ENCODE assay signal across 8 cellular contexts in the genomic region with DNA sequence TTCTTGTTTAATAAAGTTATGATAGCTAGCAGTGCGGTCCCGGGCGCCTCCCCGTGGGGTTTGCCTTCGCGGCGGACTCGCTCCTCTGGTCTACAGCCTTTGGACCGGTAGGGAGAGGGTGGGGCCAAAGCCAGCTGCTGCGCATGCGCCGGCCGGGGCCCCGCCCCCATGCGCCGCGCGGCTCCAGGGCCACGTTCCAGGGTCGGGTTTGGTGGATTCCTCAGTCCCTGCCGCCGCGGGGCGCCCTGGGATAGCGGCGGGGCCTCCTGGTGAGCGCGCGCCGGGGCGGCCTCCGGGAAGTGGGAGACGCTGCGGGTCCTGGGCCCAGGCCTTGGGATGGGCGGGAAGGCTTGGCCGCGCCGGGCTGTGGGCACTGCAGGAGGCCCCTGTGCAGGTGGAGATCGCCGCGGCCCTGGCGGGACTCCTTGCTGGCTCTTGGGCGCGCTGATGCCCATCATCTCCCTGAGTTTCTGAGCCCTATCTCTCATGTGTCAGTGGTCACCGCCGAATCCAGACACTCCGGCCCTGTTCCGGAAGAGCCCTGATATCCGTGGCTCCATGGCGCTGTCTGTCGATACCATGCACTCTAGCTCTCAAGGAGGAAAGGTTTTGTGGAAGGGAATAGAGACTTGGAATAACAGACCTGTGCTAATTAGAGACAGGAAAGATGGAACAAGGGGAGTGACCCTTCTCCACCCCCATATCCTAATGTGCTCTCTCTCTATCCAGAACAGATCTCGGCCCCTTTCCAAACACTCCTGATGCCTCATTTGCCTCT. TPM values are rescaled to one million over a fixed set of nuclear protein-coding genes. Genes with fewer than 3 reads are reported as not detected.
DNase-seq lines count a peak whose midpoint lies in the region; ATAC-seq and TF ChIP-seq lines count a peak whose summit lies in the region.

A gene (plus strand): TSS at position 163 of the 778 bp plus-strand sequence. CDS start 599 bp downstream, at position 762.

- peaks cover 20 to 30% (median 27%) of the 10 kb centered on the region in 3 donors for H3K36me3 Mint-ChIP-seq in immature natural killer cell

- H3K4me1 Mint-ChIP-seq in immature natural killer cell, result peaks cover 20 to 53% of the 10 kb centered on the region in 2 donors

- H3K4me3 Mint-ChIP-seq in immature natural killer cell, result peak within 1 kb of the TSS; percentile 87 to 98 (median 91)

- no peaks in the 10 kb centered on the region for H3K27me3 ChIP-seq in WERI-Rb-1 (ENCODE audit: insufficient read depth, low read depth, severe bottlenecking)
- no peaks in the 10 kb centered on the region for H3K27me3 ChIP-seq in breast epithelium

- no peaks in the 10 kb centered on the region for H3K9me3 Mint-ChIP-seq in immature natural killer cell

- H3K27me3 Mint-ChIP-seq in immature natural killer cell (ENCODE audit: low read depth in 3 of 3), result peaks cover 1 to 8% (median 3%) of the 10 kb centered on the region in 3 donors

- in situ Hi-C loops in ACHN (cut with HindIII; ENCODE audit: low pct_ligation_motif_present, low pct_unique_long_range_greater_than_20kb, low sequenced_read_pairs), result no loop called here

- peaks cover 3 to 12% of the 10 kb centered on the region in 2 donors for H3K4me1 ChIP-seq in breast epithelium

- TF ChIP-seq POLR2A in breast epithelium (IDR thresholded peaks at IDR 0.05), result peak; percentile 83

- ATAC-seq in GM18858 (IDR thresholded peaks at IDR 0.05; ENCODE audit: unreplicated experiment) (peak; percentile 72), HG03103 (IDR thresholded peaks at IDR 0.05; ENCODE audit: low read depth, unreplicated experiment) (peak; percentile 82)

- intact Hi-C loops in breast epithelium (cut with DNase I; ENCODE audit: low total_unique reads), result loop anchor here (10.0 kb wide), 1 partner anchor 161 kb away; no protein-coding TSS in a partner anchor

- peaks cover 71% of the 10 kb centered on the region for H3K36me3 ChIP-seq in WERI-Rb-1
- no peaks in the 10 kb centered on the region for H3K36me3 ChIP-seq in breast epithelium

- TF ChIP-seq CTCF in WERI-Rb-1 (IDR thresholded peaks at IDR 0.05; ENCODE audit: low read depth, low read length) (peak; percentile 42), breast epithelium (IDR thresholded peaks at IDR 0.05) (peak in 1 of 3 donors; percentile 33)

- H3K27ac Mint-ChIP-seq in immature natural killer cell, result peak within 1 kb of the TSS; percentile 73 to 92 (median 86)

- DNase-seq in ACHN (peak; percentile 87), NCI-H2171 (lab: John Stamatoyannopoulos, UW) (peak; percentile 88), WERI-Rb-1 (peak; percentile 97), breast epithelium (ENCODE audit: low spot score in 2 of 2) (peak; percentile 94 to 96), immature natural killer cell (peak; percentile 87 to 90 (median 89))
- DNase-seq in stimulated activated CD4-positive, alpha-beta T cell treated with anti-CD3 and anti-CD28 coated beads, Interleukin-12 subunit alpha, Interleukin-12 subunit beta, amount 100 ng/mL, for 24 hours (ENCODE audit: low read depth in 2 of 2), result peak; percentile 81 to 84

- peak within 1 kb of the TSS; percentile 78 for H3K27ac ChIP-seq in WERI-Rb-1
- H3K27ac ChIP-seq in breast epithelium, result peak within 1 kb of the TSS; percentile 93 to 96

- no peaks in the 10 kb centered on the region for H3K9me3 ChIP-seq in WERI-Rb-1 (ENCODE audit: severe bottlenecking)
- no peaks in the 10 kb centered on the region for H3K9me3 ChIP-seq in breast epithelium

- H3K4me3 ChIP-seq in WERI-Rb-1 (ENCODE audit: low read depth, low read length), result peak within 1 kb of the TSS; percentile 53
- H3K4me3 ChIP-seq in breast epithelium, result peak within 1 kb of the TSS; percentile 51 to 77 (median 66)

RNA-seq across cellular contexts. Expression of the gene that starts here (rescaled TPM):
- total RNA-seq in breast epithelium, result 10 to 100 TPM; 15.7 to 19.2 (median 16.8) TPM
- polyA plus RNA-seq in immature natural killer cell, result 10 to 100 TPM; 12.0 to 17.5 (median 12.6) TPM

Comparison
In these comparisons a context has a peak if more than half of its experiments do, and no peak if none do; other contexts are left out.
1. Peak in every context shown above with its lines: DNase-seq, ATAC-seq, H3K4me3 ChIP-seq and H3K27ac ChIP-seq.